ENCODE assay signal across 8 cellular contexts in genomic region chr2:26970928-26971627, GRCh38. TPM values are rescaled to one million over a fixed set of nuclear protein-coding genes. Genes with fewer than 3 reads are reported as not detected.
DNase-seq lines count a peak whose midpoint lies in the region; ATAC-seq and TF ChIP-seq lines count a peak whose summit lies in the region.

No MANE protein-coding gene starts in this region.

- DNase-seq in BJ (ENCODE audit: low read depth) (no peak), HFFc6 (no peak), WTC11 (ENCODE audit: low spot score) (peak; percentile 44), fibroblast of pulmonary artery (ENCODE audit: low read depth) (peak; percentile 46), posterior vena cava (ENCODE audit: low spot score) (no peak)

- intact Hi-C loops in posterior vena cava (cut with DNase I) = loop anchor here (1.0 to 5.0 kb wide), 2 partner anchors 13 to 116 kb away; partner anchors contain the start of gene KHK (in 1 of the 2)

- H3K27ac ChIP-seq in neutrophil = peak overlapping the region; percentile 65

- H3K27me3 Mint-ChIP-seq in HFFc6 (ENCODE audit: insufficient read depth) (peaks cover 24% of the 10 kb centered on the region), WTC11 (ENCODE audit: low read depth) (peaks cover 49% of the 10 kb centered on the region)

- H3K4me3 ChIP-seq in BJ (ENCODE audit: low read depth, low read length) (peak overlapping the region; percentile 64), fibroblast of pulmonary artery (replicated peaks; ENCODE audit: low read depth, low read length) (peak overlapping the region; percentile 74), neutrophil (ENCODE audit: low read depth in 1 of 2, low read length in 1 of 2) (peak overlapping the region; percentile 87 to 89)

- POLR2A ChIA-PET in BJ (lab: Charles Lee) (no interaction called here), WTC11 (lab: Charles Lee) (interaction anchor here (0.7 to 1.2 kb wide), 3 partner anchors 9 to 121 kb away, joined by 3 read pairs; no protein-coding TSS in a partner anchor)

- peaks cover 14 to 15% of the 10 kb centered on the region in 2 experiments for H3K4me1 ChIP-seq in neutrophil (ENCODE audit: control insufficient read depth in 1 of 2, insufficient read depth in 1 of 2, low read depth in 1 of 2, low read length in 1 of 2)

- H3K36me3 ChIP-seq in BJ (ENCODE audit: control insufficient read depth, insufficient read depth, low read length) (no peaks in the 10 kb centered on the region), neutrophil (no peaks in the 10 kb centered on the region)

- peaks cover 31% of the 10 kb centered on the region for H3K4me1 Mint-ChIP-seq in HFFc6 (ENCODE audit: low read depth)
- H3K4me1 Mint-ChIP-seq in WTC11 = peaks cover 35% of the 10 kb centered on the region

- H3K4me3 Mint-ChIP-seq in HFFc6 (peak overlapping the region; percentile 89), WTC11 (peak overlapping the region; percentile 93)

- H3K27ac Mint-ChIP-seq in HFFc6 (peak overlapping the region; percentile 34), WTC11 (no peak overlapping the region)

- no peak for TF ChIP-seq CTCF in BJ (IDR thresholded peaks at IDR 0.05; ENCODE audit: insufficient read depth, low read depth, low read length)
- TF ChIP-seq CTCF in HFFc6 (IDR thresholded peaks at IDR 0.05) = no peak
- TF ChIP-seq CTCF in WTC11 (IDR thresholded peaks at IDR 0.05) = no peak
- no peak for TF ChIP-seq CTCF in fibroblast of pulmonary artery (IDR thresholded peaks at IDR 0.05; ENCODE audit: low read length, missing control alignments)
- TF ChIP-seq CTCF in neutrophil (IDR thresholded peaks at IDR 0.05) = no peak

- CTCF ChIA-PET in BJ (lab: Yijun Ruan, JAX) (interaction anchor here (0.6 to 2.9 kb wide), 3 partner anchors 9 to 49 kb away, joined by 3 to 20 read pairs (median 3); no protein-coding TSS in a partner anchor), WTC11 (lab: Charles Lee) (interaction anchor here (0.7 to 3.1 kb wide), 12 partner anchors 9 to 468 kb away, joined by 3 to 36 read pairs (median 5); partner anchors contain the start of gene KHK)

- no peaks in the 10 kb centered on the region for H3K9me3 Mint-ChIP-seq in HFFc6
- no peaks in the 10 kb centered on the region for H3K9me3 Mint-ChIP-seq in WTC11

- H3K36me3 Mint-ChIP-seq in HFFc6 (ENCODE audit: low read depth) (no peaks in the 10 kb centered on the region), WTC11 (no peaks in the 10 kb centered on the region)

- H3K27me3 ChIP-seq in BJ (ENCODE audit: control insufficient read depth, insufficient read depth, low read length) (peaks cover 6% of the 10 kb centered on the region), neutrophil (peaks cover 89% of the 10 kb centered on the region)

- peak; percentile 27 for ATAC-seq in WTC11
- no peak for ATAC-seq in GM21825 (IDR thresholded peaks at IDR 0.05; ENCODE audit: unreplicated experiment)
- no peak for ATAC-seq in GM21619 (IDR thresholded peaks at IDR 0.05; ENCODE audit: unreplicated experiment)

- no peaks in the 10 kb centered on the region for H3K9me3 ChIP-seq in neutrophil

TF ChIP-seq in WTC11, 78 proteins besides CTCF, POLR2A, EP300 and RAD21:
- TF ChIP-seq SMAD4 (CRISPR knock-in tag; IDR thresholded peaks at IDR 0.05) (no peak), USF2 (CRISPR knock-in tag; IDR thresholded peaks at IDR 0.05) (no peak), E2F5 (CRISPR knock-in tag; IDR thresholded peaks at IDR 0.05) (no peak), ARID4B (CRISPR knock-in tag; IDR thresholded peaks at IDR 0.05; ENCODE audit: borderline replicate concordance) (no peak), ZNF219 (CRISPR knock-in tag; IDR thresholded peaks at IDR 0.05; ENCODE audit: borderline replicate concordance) (no peak), ZNF281 (CRISPR knock-in tag; IDR thresholded peaks at IDR 0.05) (peak; percentile 28; the same call in 1 of the 2 replicates), TP53 (CRISPR knock-in tag; IDR thresholded peaks at IDR 0.05) (no peak), HMGA2 (CRISPR knock-in tag; IDR thresholded peaks at IDR 0.05) (no peak)

RNA-seq across cellular contexts. Expression of gene MAPRE3, which starts 0.6 kb away (rescaled TPM):
- polyA plus RNA-seq in BJ (2011; rRNA removed) = 12.0 and 15.3 TPM in 2 replicates
- polyA minus RNA-seq in BJ (2011; rRNA and poly(A)+ RNA removed) = 8.1 and 9.1 TPM in 2 replicates
- total RNA-seq in HFFc6 (2021; fragmentation: NEBNext Ultra II Directional; extraction: Animal tissue kit (Norgen Biotek cat#: 25700)) = 10 to 100 TPM; 17.0 to 20.4 (median 17.7) TPM
- total RNA-seq in WTC11 (2021) (4.9 to 10.3 TPM (median 6.0 TPM) in 3 replicates), posterior vena cava (10 to 100 TPM; 11.4 to 16.3 TPM)

Comparison
In these comparisons a context has a peak if more than half of its experiments do, and no peak if none do; other contexts are left out.
1. DNase-seq: peak in WTC11 (single experiment) and fibroblast of pulmonary artery (single experiment); none in BJ (single experiment), HFFc6 (single experiment) and posterior vena cava (single experiment).
2. Peak in every context shown above with its lines, with median percentiles within 50 percentile points of each other: H3K4me3 ChIP-seq.